10 cellular contexts compared by ENCODE assay signal in genomic region chr4:82043081-82043808, GRCh38.
DNase-seq lines count a peak whose midpoint lies in the region; ATAC-seq and TF ChIP-seq lines count a peak whose summit lies in the region.
"Had no signal": no experiment of that assay in that cellular context is flagged by ENCODE, and none has a peak within 500 bp of the region (broad histone marks: within the 10 kb centered on the region; RNA-seq: fewer than 3 reads in every experiment).

No MANE protein-coding gene starts in this region.

- H3K27me3 ChIP-seq in ACC112 (ENCODE audit: insufficient read depth, low read length) (peaks cover 64% of the 10 kb centered on the region), mammary epithelial cell (ENCODE audit: insufficient read depth, low read length) (no peaks in the 10 kb centered on the region)

- no peaks in the 10 kb centered on the region for H3K36me3 Mint-ChIP-seq in mesothelial cell of epicardium

- in situ Hi-C loops in mammary epithelial cell (cut with MboI; ENCODE audit: low sequenced_read_pairs in 2 of 2) = no loop called here

- H3K79me2 ChIP-seq in ACC112 (ENCODE audit: control insufficient read depth, insufficient read depth, low read length, unreplicated experiment) (no peaks in the 10 kb centered on the region), mammary epithelial cell (ENCODE audit: insufficient read depth, low read length) (peaks cover 3% of the 10 kb centered on the region)

- peaks cover 10% of the 10 kb centered on the region for H3K4me1 Mint-ChIP-seq in mesothelial cell of epicardium

- BruUV-seq in mammary epithelial cell (replicated peaks; lab: Mats Ljungman, UMichigan) = TSS peak; percentile 94

- TF ChIP-seq CTCF in mammary epithelial cell (conservative IDR thresholded peaks at IDR 0.05 in 1 of 2, IDR thresholded peaks at IDR 0.05 in 1 of 2; ENCODE audit: extremely low read depth in 1 of 2, insufficient read depth in 1 of 2, low read depth in 1 of 2, low read length in 2 of 2) (no peak), mesothelial cell of epicardium (IDR thresholded peaks at IDR 0.05; ENCODE audit: unreplicated experiment) (no peak)

- DNase-seq in HuH-7 (ENCODE audit: low spot score) = peak; percentile 55
- peak; percentile 66 for DNase-seq in mammary epithelial cell
- no peak for DNase-seq in mesothelial cell of epicardium (ENCODE audit: low spot score in 2 of 2, unreplicated experiment in 2 of 2)
- no peak for DNase-seq in stimulated activated CD4-positive, alpha-beta T cell treated with anti-CD3 and anti-CD28 coated beads, Interleukin-1b, Interleukin-23, amount 100 ng/mL, for 48 hours
- no peak for DNase-seq in Kasumi-1 (lab: John Stamatoyannopoulos, UW)
- DNase-seq in GDM1 (lab: John Stamatoyannopoulos, UW) = no peak
- DNase-seq: activated CD4-positive, CD25-positive, alpha-beta regulatory T cell treated with anti-CD3 and anti-CD28 coated beads, Interleukin-2, amount 50 U/mL, for 72 hours; effector CD4-positive, alpha-beta T cell had no signal

- peaks cover 82% of the 10 kb centered on the region for H3K27me3 Mint-ChIP-seq in mesothelial cell of epicardium (ENCODE audit: low read depth)

- H3K4me3 Mint-ChIP-seq in mesothelial cell of epicardium = peak overlapping the region; percentile 66

- H3K27ac ChIP-seq in ACC112 (ENCODE audit: low read depth, low read length) = no peak overlapping the region
- no peak overlapping the region for H3K27ac ChIP-seq in mammary epithelial cell (ENCODE audit: insufficient read depth, low read depth, low read length)

- H3K27ac Mint-ChIP-seq in mesothelial cell of epicardium = no peak overlapping the region

- no peaks in the 10 kb centered on the region for H3K9me3 Mint-ChIP-seq in mesothelial cell of epicardium

- H3K4me1 ChIP-seq in ACC112 (ENCODE audit: control insufficient read depth, insufficient read depth, low read length, unreplicated experiment) (no peaks in the 10 kb centered on the region), mammary epithelial cell (ENCODE audit: insufficient read depth, low read length) (peaks cover 39% of the 10 kb centered on the region)

- ATAC-seq in GM19324 (IDR thresholded peaks at IDR 0.05; ENCODE audit: low FRiP score, unreplicated experiment) = no peak

- H3K9ac ChIP-seq in mammary epithelial cell (ENCODE audit: insufficient read depth, low read length) = no peak overlapping the region

- H2AFZ ChIP-seq in ACC112 (ENCODE audit: low read length, unreplicated experiment) (no peak overlapping the region), mammary epithelial cell (ENCODE audit: low read depth, low read length) (peak overlapping the region; percentile 95)

- H3K36me3 ChIP-seq in ACC112 (ENCODE audit: insufficient read depth, low read length) = no peaks in the 10 kb centered on the region
- no peaks in the 10 kb centered on the region for H3K36me3 ChIP-seq in mammary epithelial cell (ENCODE audit: insufficient read depth, low read length)

- dilution Hi-C loops in mammary epithelial cell (cut with HindIII; ENCODE audit: low sequenced_read_pairs) = no loop called here

- H3K4me3 ChIP-seq in ACC112 (ENCODE audit: low read depth, low read length) (0 out of 2 replicates have a peak overlapping the region, but pooled peaks have one; percentile 40), mammary epithelial cell (replicated peaks in 1 of 3; ENCODE audit: insufficient read depth in 1 of 3, low read depth in 2 of 3, low read length in 3 of 3) (peak overlapping the region; percentile 62 to 72 (median 65))

- peak overlapping the region; percentile 99 for H3K4me2 ChIP-seq in mammary epithelial cell (ENCODE audit: insufficient read depth, low read depth, low read length)

- H4K20me1 ChIP-seq in mammary epithelial cell (ENCODE audit: insufficient read depth, low read length) = no peaks in the 10 kb centered on the region

- H3K9me3 ChIP-seq in mammary epithelial cell (replicated peaks; ENCODE audit: insufficient read depth, low read length) = no peaks in the 10 kb centered on the region

- 46% methylated on average over 11 of the region's 12 CpGs for WGBS in mammary epithelial cell (ENCODE audit: low coverage, missing lambda C conversion rate)

- intact Hi-C loops in mammary epithelial cell (cut with micrococcal nuclease) = loop anchor here (5.0 kb wide), 1 partner anchor 576 kb away; no protein-coding TSS in a partner anchor

- CTCF ChIA-PET in mammary epithelial cell (lab: Charles Lee; ENCODE audit: low non-redundant PET) = no interaction called here

Comparison
In these comparisons a context has a peak if more than half of its experiments do, and no peak if none do; other contexts are left out.
1. DNase-seq: peak in HuH-7 (single experiment) and mammary epithelial cell (single experiment); none in mesothelial cell of epicardium (0 of 2), stimulated activated CD4-positive, alpha-beta T cell treated with anti-CD3 and anti-CD28 coated beads, Interleukin-1b, Interleukin-23, amount 100 ng/mL, for 48 hours (single experiment), Kasumi-1 (0 of 2) and GDM1 (single experiment).